2 cellular contexts compared by ENCODE assay signal in genomic region chr2:108923736-108924443, GRCh38.
TF ChIP-seq lines count a peak whose summit lies in the region.

No MANE protein-coding gene starts in this region.

TF ChIP-seq in HEK293, 187 proteins besides CTCF, POLR2A, EP300 and RAD21 (continued from another document):
- peak; percentile 69 for TF ChIP-seq ZBTB6 (tag by site-specific recombination; IDR thresholded peaks at IDR 0.05)
- no peak for TF ChIP-seq ZNF324 (tag by site-specific recombination; IDR thresholded peaks at IDR 0.05)
- TF ChIP-seq OSR2 (tag by site-specific recombination; IDR thresholded peaks at IDR 0.05) = no peak
TF ChIP-seq in HEK293: peak in this region for 2.

TF ChIP-seq in K562, 482 proteins besides CTCF, POLR2A, EP300 and RAD21 (continued from another document):
- TF ChIP-seq CUX1 (CRISPR knock-in tag; IDR thresholded peaks at IDR 0.05) (no peak), ZNF589 (CRISPR knock-in tag; IDR thresholded peaks at IDR 0.05; ENCODE audit: low read depth) (no peak), ARID4B (CRISPR knock-in tag; IDR thresholded peaks at IDR 0.05) (no peak), PCBP1 (IDR thresholded peaks at IDR 0.05; ENCODE audit: low read depth, low read length, poor library complexity, severe bottlenecking) (no peak), ZZZ3 (IDR thresholded peaks at IDR 0.05) (no peak), BRF2 (IDR thresholded peaks at IDR 0.05; ENCODE audit: borderline replicate concordance, insufficient read depth, insufficient read length) (no peak), FOXP1 (CRISPR knock-in tag; IDR thresholded peaks at IDR 0.05) (no peak), PRDM10 (IDR thresholded peaks at IDR 0.05; ENCODE audit: partially characterized antibody) (no peak), ZNF717 (CRISPR knock-in tag; IDR thresholded peaks at IDR 0.05) (no peak), CCAR2 (IDR thresholded peaks at IDR 0.05; ENCODE audit: low read depth, low read length) (no peak), NFIC (IDR thresholded peaks at IDR 0.05) (no peak), ETV5 (CRISPR knock-in tag; IDR thresholded peaks at IDR 0.05; ENCODE audit: low read depth) (no peak), JUNB (CRISPR knock-in tag; conservative IDR thresholded peaks at IDR 0.05) (no peak)
